21 cellular contexts compared by ENCODE assay signal in genomic region chr2:104501929-104502328, GRCh38.
"Had no signal": no experiment of that assay in that cellular context is flagged by ENCODE, and none has a peak within 500 bp of the region (broad histone marks: within the 10 kb centered on the region; RNA-seq: fewer than 3 reads in every experiment).

No MANE protein-coding gene starts in this region.

- H3K4me3 ChIP-seq: K562, PC-9, Peyer's patch had no signal

- H2AFZ ChIP-seq: PC-9 had no signal

- H3K4me1 ChIP-seq: Peyer's patch had no signal

- H3K9ac ChIP-seq: SK-N-SH had no signal

- H3K27me3 ChIP-seq: Peyer's patch had no signal

- H3K9me3 ChIP-seq: Peyer's patch, SK-N-SH had no signal

- H3K27ac ChIP-seq: HL-60, PC-9, Peyer's patch had no signal

- DNase-seq: MV-4-11; NCI-H1048; NCI-H1417; NCI-H1436 treated with DMSO at 0.1 percent for 48 hours; NCI-H1694; NCI-H187 treated with DMSO at 0.1 percent for 48 hours; NCI-H2171 treated with DMSO at 0.1 percent for 48 hours; NCI-H345; NCI-H446 treated with DMSO at 0.1 percent for 48 hours; NCI-H510A treated with DMSO at 0.1 percent for 48 hours; NCI-H526; NCI-H82; NK-92 treated with Interleukin-12 subunit alpha and Interleukin-12 subunit beta, amount 100 ng/mL, for 24 hours; OCI-M1; PC-9; Peyer's patch; SHP77; SK-N-SH; SW 1271 had no signal

- H3K4me2 ChIP-seq: PC-9, SK-N-SH had no signal

- H3K36me3 ChIP-seq: Peyer's patch had no signal
